7 cellular contexts compared by ENCODE assay signal in genomic region chr6:2763876-2764540, GRCh38. TPM values are rescaled to one million over a fixed set of nuclear protein-coding genes. Genes with fewer than 3 reads are reported as not detected.
A peak's percentile ranks its signal among the peaks of the same experiment; 100 is the strongest.
DNase-seq lines count a peak whose midpoint lies in the region; ATAC-seq and TF ChIP-seq lines count a peak whose summit lies in the region.

No MANE protein-coding gene starts in this region.

- 78 to 82% methylated on average over 27 of the region's 27 CpGs for WGBS in heart right ventricle, 2 donors
- 78 to 82% (median 80%) methylated on average over 27 of the region's 27 CpGs for WGBS in spleen, 5 donors

- H3K27ac ChIP-seq in HUES6 (ENCODE audit: low read depth, low read length) (no peak overlapping the region), VCaP (peak overlapping the region; percentile 69), heart right ventricle (peak overlapping the region in 9 of 10 donors; percentile 85 to 97 (median 89)), spleen (peak overlapping the region in 7 of 8 donors; percentile 89 to 98 (median 95))

- no peak for TF ChIP-seq POLR2A in spleen (IDR thresholded peaks at IDR 0.05)

- no peaks in the 10 kb centered on the region for H3K36me3 ChIP-seq in HUES6 (ENCODE audit: control insufficient read depth, insufficient read depth, low read length)
- no peaks in the 10 kb centered on the region for H3K36me3 ChIP-seq in heart right ventricle
- H3K36me3 ChIP-seq in spleen: no peaks in the 10 kb centered on the region

- H3K27me3 ChIP-seq in HUES6 (ENCODE audit: control insufficient read depth, insufficient read depth, low read length) (no peaks in the 10 kb centered on the region), heart right ventricle (no peaks in the 10 kb centered on the region), spleen (replicated peaks in 1 of 7) (no peaks in the 10 kb centered on the region)

- TF ChIP-seq CTCF in VCaP (conservative IDR thresholded peaks at IDR 0.05): no peak
- no peak for TF ChIP-seq CTCF in heart right ventricle (IDR thresholded peaks at IDR 0.05)
- no peak for TF ChIP-seq CTCF in spleen (IDR thresholded peaks at IDR 0.05 in 8 of 11, conservative IDR thresholded peaks at IDR 0.05 in 3 of 11)

- intact Hi-C loops in heart right ventricle (cut with DNase I) (loop anchor here in 1 of 10 donors (5.0 kb wide), 1 partner anchor 567 kb away; no protein-coding TSS in a partner anchor), spleen (cut with DNase I; ENCODE audit: low total_unique reads) (no loop called here)

- H3K4me1 ChIP-seq in HUES6 (ENCODE audit: control insufficient read depth, insufficient read depth, low read length) (peaks cover 18% of the 10 kb centered on the region), heart right ventricle (peaks cover 2 to 44% (median 26%) of the 10 kb centered on the region in 9 donors), spleen (peaks cover 23 to 47% (median 34%) of the 10 kb centered on the region in 6 donors)

- H3K9me3 ChIP-seq in HUES6 (ENCODE audit: control insufficient read depth, insufficient read depth, low read depth, low read length) (no peaks in the 10 kb centered on the region), heart right ventricle (no peaks in the 10 kb centered on the region), spleen (no peaks in the 10 kb centered on the region)

- ATAC-seq in heart right ventricle (no peak), GM21528 (IDR thresholded peaks at IDR 0.05; ENCODE audit: low FRiP score, unreplicated experiment) (no peak), HG02571 (IDR thresholded peaks at IDR 0.05; ENCODE audit: unreplicated experiment) (no peak), GM19324 (IDR thresholded peaks at IDR 0.05; ENCODE audit: low FRiP score, unreplicated experiment) (no peak)

- H3K4me3 ChIP-seq in HUES6 (ENCODE audit: low read depth, low read length) (peak overlapping the region; percentile 77), heart right ventricle (peak overlapping the region; percentile 34 to 92 (median 56)), spleen (peak overlapping the region in 7 of 8 donors; percentile 35 to 96 (median 73))

- no peak overlapping the region for H3K9ac ChIP-seq in HUES6 (ENCODE audit: low read length)

- no peak for DNase-seq in heart right ventricle
- DNase-seq in spleen: peak; percentile 87

RNA-seq across cellular contexts. Expression of gene WRNIP1, which starts 1.2 kb away (rescaled TPM):
- total RNA-seq in heart right ventricle (10 to 100 TPM; 29.7 to 41.7 (median 35.4) TPM), spleen (10 to 100 TPM; 31.4 to 39.9 (median 33.6) TPM)
- polyA plus RNA-seq in heart right ventricle (10 to 100 TPM; 35.8 to 44.9 TPM), spleen (10 to 100 TPM; 41.5 to 47.7 (median 44.2) TPM)

RNA-seq across cellular contexts. Expression of gene MYLK4, which starts 13.3 kb away (rescaled TPM):
- total RNA-seq in heart right ventricle: 1 to 10 TPM in 4 of 10 donors, under 1 TPM in 6; 0.42 to 2.5 (median 0.98) TPM
- polyA plus RNA-seq in heart right ventricle: under 1 TPM; 0.13 to 0.88 TPM
- 1 to 10 TPM in 4 of 7 donors, under 1 TPM in 3; 0.57 to 1.9 (median 1.2) TPM for total RNA-seq in spleen
- under 1 TPM; 0.21 to 0.76 (median 0.38) TPM for polyA plus RNA-seq in spleen
